Comparison of ENCODE assay signal across 1 cellular context in genomic region chr3:11543948-11544387, GRCh38.
TF ChIP-seq lines count a peak whose summit lies in the region.

No MANE protein-coding gene starts in this region.

TF ChIP-seq in H1, 55 proteins besides CTCF, POLR2A, EP300 and RAD21 (continued from another document):
- TF ChIP-seq CHD7 (IDR thresholded peaks at IDR 0.05; ENCODE audit: insufficient replicate concordance, low read length): no peak
- TF ChIP-seq YY1 (IDR thresholded peaks at IDR 0.05; ENCODE audit: low read depth, low read length): no peak
TF ChIP-seq in H1: peak in this region for 0.
